ENCODE assay signal across 21 cellular contexts in the genomic region with DNA sequence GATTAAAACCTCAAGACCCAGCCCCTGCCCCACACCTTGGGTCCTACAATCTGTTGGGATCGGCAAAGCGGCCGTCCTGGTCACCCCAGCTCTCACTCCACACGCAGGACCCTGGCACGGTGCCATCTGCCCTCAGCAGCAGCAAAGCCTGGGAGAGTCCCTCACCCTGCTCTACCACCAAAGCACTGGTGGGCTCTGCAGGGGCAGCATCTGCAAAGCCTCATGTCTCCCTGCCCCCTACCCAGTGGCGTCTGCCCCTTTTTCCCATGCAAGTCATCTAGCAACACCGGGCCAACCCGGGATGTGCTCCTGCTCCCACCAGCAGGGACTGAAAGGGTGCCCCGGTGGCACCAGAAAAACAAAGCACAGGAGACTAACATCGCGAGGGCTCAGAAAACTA. TPM values are rescaled to one million over a fixed set of nuclear protein-coding genes. Genes with fewer than 3 reads are reported as not detected.
DNase-seq lines count a peak whose midpoint lies in the region; ATAC-seq, FAIRE-seq and TF ChIP-seq lines count a peak whose summit lies in the region.
"Had no signal": no experiment of that assay in that cellular context is flagged by ENCODE, and none has a peak within 500 bp of the region (broad histone marks: within the 10 kb centered on the region; RNA-seq: fewer than 3 reads in every experiment).

No MANE protein-coding gene starts in this region.

- H4K8ac ChIP-seq in IMR-90 (ENCODE audit: low read depth in 2 of 2, low read length in 2 of 2) (no peak overlapping the region), H1 (ENCODE audit: extremely low read depth, insufficient read depth, low read length) (peak overlapping the region; percentile 57; the same call in 1 of the 2 replicates), trophoblast cell (ENCODE audit: low read depth, low read length) (no peak overlapping the region)

- peaks cover 5% of the 10 kb centered on the region for H3K27me3 Mint-ChIP-seq in GM23338 (ENCODE audit: insufficient read depth, low read depth, poor library complexity)

- H3K4me2 ChIP-seq in GM23338 (no peak overlapping the region), IMR-90 (ENCODE audit: low read depth, low read length) (no peak overlapping the region), H1 (ENCODE audit: insufficient read depth in 1 of 2, low read depth in 2 of 2, low read length in 2 of 2) (no peak overlapping the region), trophoblast cell (ENCODE audit: low read length) (no peak overlapping the region)
- H3K4me2 ChIP-seq: KMS-11 had no signal

- intact Hi-C loops in IMR-90 (cut with micrococcal nuclease) = loop anchor here (5.0 kb wide), 2 partner anchors 133 to 198 kb away; no protein-coding TSS in a partner anchor
- intact Hi-C loops in spleen (cut with DNase I; ENCODE audit: low total_unique reads) = no loop called here

- DNase-seq in GM23338 (ENCODE audit: low spot score) = no peak
- no peak for DNase-seq in IMR-90
- no peak for DNase-seq in H1 (ENCODE audit: low read depth in 1 of 2, low spot score in 2 of 2)
- peak; percentile 43 for DNase-seq in spleen
- DNase-seq in trophoblast cell = no peak
- DNase-seq in WERI-Rb-1 = no peak
- DNase-seq: ACHN; Caco-2; CD4-positive, alpha-beta T cell; HCEC 1CT; HFFc6 had no signal

- dilution Hi-C loops in IMR-90 (cut with HindIII; ENCODE audit: low sequenced_read_pairs, unreplicated experiment) = no loop called here

- H3K4me3 ChIP-seq in GM23338 = no peak overlapping the region
- H3K4me3 ChIP-seq in IMR-90 (ENCODE audit: insufficient read depth, low read depth, low read length) = no peak overlapping the region
- no peak overlapping the region for H3K4me3 ChIP-seq in H1 (ENCODE audit: extremely low read depth in 1 of 4, insufficient read depth in 2 of 4, low read depth in 3 of 4, low read length in 4 of 4)
- no peak overlapping the region for H3K4me3 ChIP-seq in spleen
- H3K4me3 ChIP-seq in trophoblast cell (ENCODE audit: low read depth, low read length) = no peak overlapping the region
- no peak overlapping the region for H3K4me3 ChIP-seq in WERI-Rb-1 (ENCODE audit: low read depth, low read length)

- CTCF ChIA-PET in IMR-90 (lab: Yijun Ruan, JAX) = interaction anchor here (0.6 to 1.2 kb wide), 3 partner anchors 83 to 181 kb away, joined by 3 read pairs; no protein-coding TSS in a partner anchor
- CTCF ChIA-PET in H1 (lab: Charles Lee; ENCODE audit: partially characterized antibody) = interaction anchor here (0.6 to 8.9 kb wide), 6 partner anchors 16 to 411 kb away, joined by 3 to 88 read pairs (median 6); partner anchors contain the start of gene MAPK9

- H3K14ac ChIP-seq in IMR-90 (replicated peaks; ENCODE audit: low read depth, low read length) (no peak overlapping the region), H1 (ENCODE audit: insufficient read length) (no peak overlapping the region), trophoblast cell (ENCODE audit: low read length) (no peak overlapping the region)

- H3K27ac Mint-ChIP-seq in GM23338 = no peak overlapping the region
- H3K27ac Mint-ChIP-seq: CD4-positive, alpha-beta T cell; HFFc6 had no signal

- H4K12ac ChIP-seq in trophoblast cell (ENCODE audit: low read depth, low read length) = no peak overlapping the region

- H2BK5ac ChIP-seq in IMR-90 (ENCODE audit: low read depth, low read length, poor library complexity, severe bottlenecking) (no peak overlapping the region), H1 (ENCODE audit: low read depth, low read length) (no peak overlapping the region), trophoblast cell (ENCODE audit: low read depth, low read length, poor library complexity) (no peak overlapping the region)

- H3K23ac ChIP-seq in IMR-90 (ENCODE audit: low read depth, low read length) (no peak overlapping the region), H1 (ENCODE audit: insufficient read length) (no peak overlapping the region), trophoblast cell (ENCODE audit: low read length) (no peak overlapping the region)

- no peak overlapping the region for H4K5ac ChIP-seq in IMR-90 (ENCODE audit: low read depth, low read length)
- no peak overlapping the region for H4K5ac ChIP-seq in H1 (ENCODE audit: insufficient read length, low read depth, low read length)

- H3K9me3 ChIP-seq in IMR-90 (ENCODE audit: control insufficient read depth, insufficient read depth, low read length) (no peaks in the 10 kb centered on the region), H1 (ENCODE audit: insufficient read depth in 2 of 2, low read depth in 1 of 2, low read length in 1 of 2) (no peaks in the 10 kb centered on the region), spleen (no peaks in the 10 kb centered on the region), trophoblast cell (ENCODE audit: insufficient read depth, low read depth, low read length) (peaks cover 3% of the 10 kb centered on the region), WERI-Rb-1 (ENCODE audit: severe bottlenecking) (no peaks in the 10 kb centered on the region)
- H3K9me3 ChIP-seq: Caco-2 had no signal

- H3K79me2 ChIP-seq in GM23338 (replicated peaks; ENCODE audit: insufficient read depth) (no peaks in the 10 kb centered on the region), H1 (ENCODE audit: control insufficient read depth in 1 of 2, insufficient read depth in 2 of 2, low read length in 2 of 2) (no peaks in the 10 kb centered on the region), trophoblast cell (ENCODE audit: control insufficient read depth, insufficient read depth, low read length, poor library complexity) (no peaks in the 10 kb centered on the region)

- no peak overlapping the region for H3K9ac ChIP-seq in IMR-90 (ENCODE audit: low read depth, low read length)
- no peak overlapping the region for H3K9ac ChIP-seq in H1 (replicated peaks in 1 of 4; ENCODE audit: extremely low read depth in 1 of 4, low read depth in 3 of 4, low read length in 3 of 4)
- no peak overlapping the region for H3K9ac ChIP-seq in trophoblast cell (ENCODE audit: low read length)
- H3K9ac ChIP-seq: KMS-11 had no signal

- H3K36me3 ChIP-seq in GM23338 (ENCODE audit: insufficient read depth) = no peaks in the 10 kb centered on the region
- H3K36me3 ChIP-seq in IMR-90 (ENCODE audit: control insufficient read depth, insufficient read depth, low read length) = no peaks in the 10 kb centered on the region
- H3K36me3 ChIP-seq in H1 (ENCODE audit: control insufficient read depth in 2 of 4, insufficient read depth in 4 of 4, low read length in 3 of 4) = no peaks in the 10 kb centered on the region
- H3K36me3 ChIP-seq in spleen = no peaks in the 10 kb centered on the region
- no peaks in the 10 kb centered on the region for H3K36me3 ChIP-seq in trophoblast cell (ENCODE audit: control insufficient read depth in 1 of 2, insufficient read depth in 2 of 2, low read length in 2 of 2)
- H3K36me3 ChIP-seq in WERI-Rb-1 = no peaks in the 10 kb centered on the region

- no peaks in the 10 kb centered on the region for H3K9me2 ChIP-seq in GM23338 (ENCODE audit: insufficient read depth)

- H2BK120ac ChIP-seq in IMR-90 (ENCODE audit: low read depth, low read length) (no peak overlapping the region), H1 (replicated peaks; ENCODE audit: low read depth, low read length) (no peak overlapping the region), trophoblast cell (ENCODE audit: insufficient read depth, low read length, poor library complexity) (no peak overlapping the region)

- TF ChIP-seq RAD21 in IMR-90 (IDR thresholded peaks at IDR 0.05; ENCODE audit: low read length) (no peak), H1 (IDR thresholded peaks at IDR 0.05 in 1 of 2, conservative IDR thresholded peaks at IDR 0.05 in 1 of 2; ENCODE audit: low read depth in 2 of 2, low read length in 2 of 2) (no peak)

- no peak overlapping the region for H3K4ac ChIP-seq in IMR-90 (ENCODE audit: low read depth, low read length)
- H3K4ac ChIP-seq in H1 (replicated peaks; ENCODE audit: insufficient read length, low read depth, low read length) = no peak overlapping the region
- no peak overlapping the region for H3K4ac ChIP-seq in trophoblast cell (ENCODE audit: low read depth, low read length)

- no peaks in the 10 kb centered on the region; the same call in 2 of the 3 replicates for H3K9me3 Mint-ChIP-seq in GM23338
- H3K9me3 Mint-ChIP-seq: CD4-positive, alpha-beta T cell; HFFc6 had no signal

- FAIRE-seq in H1 (lab: Jason Lieb, UNC) = no peak
- FAIRE-seq: A204.1, D721Med, G401.6, GM12892, GM18507, HTR-8/SVneo had no signal

- H2AFZ ChIP-seq in GM23338 (peak overlapping the region; percentile 87), IMR-90 (replicated peaks; ENCODE audit: low read length, poor library complexity) (peak overlapping the region; percentile 58), H1 (ENCODE audit: low read length) (peak overlapping the region; percentile 80; the same call in 1 of the 2 replicates), trophoblast cell (ENCODE audit: insufficient read depth, low read length, poor library complexity) (no peak overlapping the region)

- no peaks in the 10 kb centered on the region for H3K36me3 Mint-ChIP-seq in GM23338 (ENCODE audit: low read depth)

- in situ Hi-C loops in IMR-90 (cut with MboI; ENCODE audit: low sequenced_read_pairs) = loop anchor here (5.0 to 25.0 kb wide), 2 partner anchors 182 to 337 kb away; partner anchors contain the start of gene MAPK9

- no peak overlapping the region; the same call in 1 of the 2 replicates for H2BK12ac ChIP-seq in H1 (ENCODE audit: low read depth, low read length)
- H2BK12ac ChIP-seq in trophoblast cell (ENCODE audit: low read length) = no peak overlapping the region

- H4K20me1 ChIP-seq in GM23338 (replicated peaks; ENCODE audit: insufficient read depth) = no peaks in the 10 kb centered on the region
- H4K20me1 ChIP-seq in IMR-90 (ENCODE audit: insufficient read depth, low read length) = no peaks in the 10 kb centered on the region
- H4K20me1 ChIP-seq in H1 (replicated peaks in 1 of 2; ENCODE audit: control insufficient read depth in 1 of 2, insufficient read depth in 2 of 2, low read length in 2 of 2) = no peaks in the 10 kb centered on the region

- H3K79me1 ChIP-seq in IMR-90 (ENCODE audit: low read depth in 1 of 2, low read length in 2 of 2) = no peaks in the 10 kb centered on the region
- H3K79me1 ChIP-seq in H1 (ENCODE audit: low read depth, low read length) = no peaks in the 10 kb centered on the region
- H3K79me1 ChIP-seq in trophoblast cell (ENCODE audit: low read length) = no peaks in the 10 kb centered on the region

- H3K27me3 ChIP-seq in GM23338 (ENCODE audit: insufficient read depth) (no peaks in the 10 kb centered on the region), IMR-90 (ENCODE audit: control insufficient read depth, insufficient read depth, low read length) (peaks cover 9% of the 10 kb centered on the region), H1 (replicated peaks in 1 of 4; ENCODE audit: control insufficient read depth in 3 of 4, extremely low read depth in 1 of 4, insufficient read depth in 3 of 4, low read length in 3 of 4) (no peaks in the 10 kb centered on the region; a peak in 1 of 7 replicates), spleen (replicated peaks in 1 of 7) (peaks cover 0 to 22% (median 0%) of the 10 kb centered on the region in 7 donors), trophoblast cell (ENCODE audit: insufficient read depth, low read length) (no peaks in the 10 kb centered on the region), WERI-Rb-1 (ENCODE audit: insufficient read depth, low read depth, severe bottlenecking) (no peaks in the 10 kb centered on the region)

- H3K18ac ChIP-seq in IMR-90 (ENCODE audit: low read depth, low read length) (no peak overlapping the region), H1 (ENCODE audit: extremely low read depth, low read length) (no peak overlapping the region), trophoblast cell (ENCODE audit: low read length) (no peak overlapping the region)

- ATAC-seq in GM23338 (no peak; the same call in 2 of the 3 replicates), IMR-90 (ENCODE audit: low read depth) (no peak), GM19467 (IDR thresholded peaks at IDR 0.05; ENCODE audit: unreplicated experiment) (no peak), HG03135 (IDR thresholded peaks at IDR 0.05; ENCODE audit: unreplicated experiment) (no peak)

- H3K4me1 ChIP-seq in GM23338 (ENCODE audit: insufficient read depth) = no peaks in the 10 kb centered on the region
- no peaks in the 10 kb centered on the region for H3K4me1 ChIP-seq in IMR-90 (ENCODE audit: control insufficient read depth, insufficient read depth, low read length)
- no peaks in the 10 kb centered on the region for H3K4me1 ChIP-seq in H1 (replicated peaks in 1 of 4; ENCODE audit: control insufficient read depth in 3 of 4, insufficient read depth in 4 of 4, low read length in 3 of 4)
- H3K4me1 ChIP-seq in spleen = peaks cover 0 to 25% (median 12%) of the 10 kb centered on the region in 6 donors
- H3K4me1 ChIP-seq in trophoblast cell (ENCODE audit: control insufficient read depth in 1 of 2, insufficient read depth in 2 of 2, low read length in 2 of 2) = no peaks in the 10 kb centered on the region
- H3K4me1 ChIP-seq: Caco-2 had no signal

- H2AK5ac ChIP-seq in IMR-90 (ENCODE audit: low read depth, low read length) (no peak overlapping the region), H1 (ENCODE audit: low read depth, low read length) (no peak overlapping the region), trophoblast cell (ENCODE audit: low read length) (no peak overlapping the region)

- TF ChIP-seq POLR2A in IMR-90 (IDR thresholded peaks at IDR 0.05; ENCODE audit: low read depth, low read length) (no peak), H1 (IDR thresholded peaks at IDR 0.05; ENCODE audit: control extremely low read depth in 1 of 2, low read depth in 2 of 2, low read length in 2 of 2) (no peak), spleen (IDR thresholded peaks at IDR 0.05) (no peak)

- no peak overlapping the region for H3K4me3 Mint-ChIP-seq in GM23338
- H3K4me3 Mint-ChIP-seq: CD4-positive, alpha-beta T cell; HFFc6 had no signal

- H3K56ac ChIP-seq in IMR-90 (ENCODE audit: extremely low read depth, insufficient read depth, low read length) (no peak overlapping the region), H1 (replicated peaks; ENCODE audit: insufficient read length, low read depth, low read length) (no peak overlapping the region)

- no peaks in the 10 kb centered on the region for H3K23me2 ChIP-seq in H1 (ENCODE audit: low read depth, low read length)

- H2AK9ac ChIP-seq in IMR-90 (replicated peaks; ENCODE audit: low read depth, low read length, poor library complexity) = no peak overlapping the region

- 80% methylated on average over 2 of the region's 11 CpGs; no CpG with 5 or more reads in 1 of the 2 experiments for WGBS in IMR-90 (ENCODE audit: extremely low coverage in 2 of 2, insufficient read length in 1 of 2), 2 experiments
- 90% methylated on average over 11 of the region's 11 CpGs; no CpG with 5 or more reads in 1 of the 2 experiments for WGBS in H1 (ENCODE audit: extremely low coverage in 1 of 2, insufficient coverage in 1 of 2, insufficient read length in 1 of 2, insufficient replicate concordance in 2 of 2, low coverage in 1 of 2, low lambda C conversion rate in 2 of 2, missing lambda C conversion rate in 1 of 2), 2 experiments
- 79 to 94% (median 87%) methylated on average over 11 of the region's 11 CpGs for WGBS in spleen, 5 donors
- WGBS in trophoblast cell (ENCODE audit: extremely low coverage, insufficient coverage, insufficient read length) = no CpG with 5 or more reads among the region's 11 CpGs

- POLR2A ChIA-PET in IMR-90 (lab: Charles Lee; ENCODE audit: unreplicated experiment) = no interaction called here
- POLR2A ChIA-PET in H1 (lab: Charles Lee; ENCODE audit: partially characterized antibody) = no interaction called here

- no peak overlapping the region for H2BK15ac ChIP-seq in IMR-90 (ENCODE audit: low read depth, low read length)
- no peak overlapping the region for H2BK15ac ChIP-seq in H1 (ENCODE audit: low read length)

- H3K9me1 ChIP-seq in IMR-90 (ENCODE audit: insufficient read depth, low read length) = no peaks in the 10 kb centered on the region

- BruUV-seq in IMR-90 (replicated peaks; lab: Mats Ljungman, UMichigan) = no TSS peak

- H3K27ac ChIP-seq in GM23338 (ENCODE audit: low read depth) = no peak overlapping the region
- no peak overlapping the region for H3K27ac ChIP-seq in IMR-90 (ENCODE audit: insufficient read depth, low read length)
- H3K27ac ChIP-seq in H1 (ENCODE audit: low read depth, low read length) = no peak overlapping the region
- no peak overlapping the region for H3K27ac ChIP-seq in spleen
- H3K27ac ChIP-seq in trophoblast cell (ENCODE audit: low read depth, low read length) = no peak overlapping the region
- H3K27ac ChIP-seq in WERI-Rb-1 = no peak overlapping the region
- H3K27ac ChIP-seq: C4-2B, KMS-11 had no signal

- peaks cover 9% of the 10 kb centered on the region; the same call in 2 of the 3 replicates for H3K4me1 Mint-ChIP-seq in GM23338

- TF ChIP-seq CTCF in GM23338 (conservative IDR thresholded peaks at IDR 0.05; ENCODE audit: low read depth in 2 of 2) (no peak), IMR-90 (conservative IDR thresholded peaks at IDR 0.05; ENCODE audit: low read depth, low read length) (no peak), H1 (IDR thresholded peaks at IDR 0.05; ENCODE audit: control extremely low read depth in 1 of 3, insufficient read depth in 1 of 3, low read depth in 1 of 3, low read length in 3 of 3) (no peak), spleen (IDR thresholded peaks at IDR 0.05 in 8 of 11, conservative IDR thresholded peaks at IDR 0.05 in 3 of 11) (no peak), WERI-Rb-1 (IDR thresholded peaks at IDR 0.05; ENCODE audit: low read depth, low read length) (no peak)

- no peak overlapping the region for H2BK20ac ChIP-seq in IMR-90 (ENCODE audit: low read depth, low read length)
- H2BK20ac ChIP-seq in H1 (ENCODE audit: low read length) = no peak overlapping the region

- H4K91ac ChIP-seq in IMR-90 (ENCODE audit: insufficient read depth, low read depth, low read length) (no peak overlapping the region), H1 (replicated peaks; ENCODE audit: insufficient read length, low read length) (no peak overlapping the region), trophoblast cell (ENCODE audit: low read depth, low read length) (no peak overlapping the region)

- TF ChIP-seq EP300 in H1 (IDR thresholded peaks at IDR 0.05; ENCODE audit: borderline replicate concordance in 1 of 2, low read depth in 2 of 2, low read length in 2 of 2) = no peak

- H3F3A ChIP-seq in GM23338 (replicated peaks; ENCODE audit: low read depth) = no peaks in the 10 kb centered on the region; the same call in 1 of the 2 replicates

RNA-seq across cellular contexts. Expression of gene CNOT6, which starts 19.6 kb away (rescaled TPM):
- 38.7 and 41.7 TPM in 2 replicates for total RNA-seq in GM23338 (2014; rRNA removed; shearing (Covaris generic))
- polyA plus RNA-seq in GM23338 (2016; fragmentation: Nextera tagmentation; extraction: Ambion mirVana) (11.4 and 14.6 TPM in 2 replicates), IMR-90 (2012; rRNA removed) (6.9 and 9.7 TPM in 2 replicates), H1 (2011; rRNA removed) (6.8 and 10.7 TPM in 2 replicates), spleen (1 to 10 TPM; 5.5 to 9.0 (median 6.0) TPM)
- total RNA-seq in IMR-90 (2012; rRNA removed) (10.8 and 14.2 TPM in 2 replicates), spleen (10 to 100 TPM; 17.9 to 26.5 (median 24.7) TPM)
- 1.8 and 6.5 TPM in 2 replicates for polyA plus RNA-seq in IMR-90 (2012; cell fraction: cytosol; rRNA removed)
- polyA plus RNA-seq in IMR-90 (2012; cell fraction: nucleus; rRNA removed; ENCODE audit: low replicate concordance) = 10.6 and 12.1 TPM in 2 replicates
- 45.4 and 48.0 TPM in 2 replicates for total RNA-seq in H1 (2021; fragmentation: NEBNext Ultra II Directional; extraction: Animal tissue kit (Norgen Biotek cat#: 25700))
- 11.8 TPM for polyA plus RNA-seq in H1 (2011; cell fraction: cytosol; rRNA removed)
- polyA plus RNA-seq in H1 (2011; cell fraction: nucleus; rRNA removed) = 6.3 TPM
- 15.7 to 43.5 TPM (median 17.7 TPM) in 4 replicates for polyA plus RNA-seq in H1 (2012, experiment 1 of 2)
- polyA plus RNA-seq in H1 (2012, experiment 2 of 2) = 1.9 TPM
- 16.6 TPM for polyA plus RNA-seq in H1 (2013, experiment 1 of 2)
- 16.5 TPM for polyA plus RNA-seq in H1 (2013, experiment 2 of 2)
- polyA minus RNA-seq in H1 (2011; rRNA and poly(A)+ RNA removed) = 23.1 and 23.4 TPM in 2 replicates
- 13.9 TPM for polyA minus RNA-seq in H1 (2011; cell fraction: cytosol; rRNA and poly(A)+ RNA removed)
- 15.8 TPM for polyA minus RNA-seq in H1 (2011; cell fraction: nucleus; rRNA and poly(A)+ RNA removed)
- 33.2 and 34.0 TPM in 2 replicates for polyA plus RNA-seq in trophoblast cell (2013)
